1 cellular context compared by ENCODE assay signal in genomic region chr22:45777046-45777851, GRCh38.
TF ChIP-seq lines count a peak whose summit lies in the region.

No MANE protein-coding gene starts in this region.

TF ChIP-seq in HepG2, 621 proteins besides CTCF, POLR2A, EP300 and RAD21 (continued from another document):
- no peak for TF ChIP-seq PRDM4 (CRISPR knock-in tag; IDR thresholded peaks at IDR 0.05; ENCODE audit: borderline replicate concordance)
- TF ChIP-seq ZNF567 (CRISPR knock-in tag; IDR thresholded peaks at IDR 0.05; ENCODE audit: borderline replicate concordance): no peak
- TF ChIP-seq ZNF713 (CRISPR knock-in tag; IDR thresholded peaks at IDR 0.05): no peak
- TF ChIP-seq RBM39 (IDR thresholded peaks at IDR 0.05; ENCODE audit: low read depth, low read length, poor library complexity, severe bottlenecking): no peak
- no peak for TF ChIP-seq HMG20A (CRISPR knock-in tag; IDR thresholded peaks at IDR 0.05; ENCODE audit: borderline replicate concordance)
